ENCODE assay signal across 9 cellular contexts in the genomic region with DNA sequence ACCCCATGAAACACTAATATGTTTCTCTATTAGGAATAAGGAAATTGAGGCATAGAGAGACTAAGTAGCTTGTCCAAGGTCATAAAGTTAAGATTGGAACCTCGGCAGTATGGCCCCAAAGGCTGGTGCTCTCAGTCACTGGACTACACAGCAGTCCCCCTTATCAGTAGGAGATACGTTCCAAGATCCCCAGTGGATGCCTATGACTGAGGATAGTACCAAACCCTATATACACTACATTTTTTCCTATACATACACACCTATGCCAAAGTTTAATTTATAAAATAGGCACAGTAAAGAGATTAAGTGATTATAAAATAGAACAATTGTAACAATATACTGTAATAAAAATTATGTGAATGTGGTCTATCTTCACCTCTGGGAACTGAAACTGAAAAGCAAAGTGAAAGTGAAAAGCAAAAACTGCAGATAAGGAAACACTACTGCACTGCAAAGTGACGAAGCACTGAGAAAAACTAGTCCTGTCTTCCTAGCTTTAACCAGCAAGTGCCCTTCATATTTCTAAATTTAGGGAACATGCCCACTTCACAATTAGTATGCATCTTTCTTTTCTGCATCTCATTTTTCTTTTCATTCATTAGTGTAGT.
DNase-seq lines count a peak whose midpoint lies in the region; ATAC-seq and TF ChIP-seq lines count a peak whose summit lies in the region.
"Had no signal": no experiment of that assay in that cellular context is flagged by ENCODE, and none has a peak within 500 bp of the region (broad histone marks: within the 10 kb centered on the region; RNA-seq: fewer than 3 reads in every experiment).

No MANE protein-coding gene starts in this region.

- peaks cover 0 to 1% of the 10 kb centered on the region in 2 experiments for H3K27me3 ChIP-seq in mesenchymal stem cell (ENCODE audit: control insufficient read depth in 1 of 2, insufficient read depth in 1 of 2, low read length in 2 of 2)
- H3K27me3 ChIP-seq in gastrocnemius medialis = no peaks in the 10 kb centered on the region

- H4K8ac ChIP-seq in mesenchymal stem cell (ENCODE audit: low read length) = no peak overlapping the region

- peak overlapping the region; percentile 35 for H3K4me3 Mint-ChIP-seq in activated B cell treated with CpG ODN at 0.5 μM for 24 hours

- H3K4me1 ChIP-seq in mesenchymal stem cell (ENCODE audit: control insufficient read depth, insufficient read depth, low read depth, low read length) (no peaks in the 10 kb centered on the region), gastrocnemius medialis (no peaks in the 10 kb centered on the region)

- no peak overlapping the region for H4K91ac ChIP-seq in mesenchymal stem cell (ENCODE audit: low read length)

- CTCF ChIA-PET in activated B cell treated with CpG ODN at 0.5 μM for 24 hours (lab: Charles Lee) = interaction anchor here (0.5 kb wide), 1 partner anchor 238 kb away, joined by 4 read pairs; no protein-coding TSS in a partner anchor

- H3K4me3 ChIP-seq in GM08714 (ENCODE audit: low read length) (peak overlapping the region; percentile 53; the same call in 1 of the 2 replicates), mesenchymal stem cell (ENCODE audit: insufficient read depth in 1 of 2, low read depth in 1 of 2, low read length in 2 of 2) (peak overlapping the region in 1 of 2 experiments; percentile 67), gastrocnemius medialis (peak overlapping the region in 1 of 4 donors; percentile 13)

- in situ Hi-C loops in gastrocnemius medialis (cut with MboI; ENCODE audit: low sequenced_read_pairs in 4 of 4) = no loop called here

- 92% methylated on average over 2 of the region's 3 CpGs for WGBS in mesenchymal stem cell

- no peak overlapping the region for H2BK120ac ChIP-seq in mesenchymal stem cell (ENCODE audit: low read depth, low read length)

- no peak overlapping the region for H2AFZ ChIP-seq in mesenchymal stem cell (ENCODE audit: low read depth, low read length)

- H3K9me3 Mint-ChIP-seq in activated B cell treated with CpG ODN at 0.5 μM for 24 hours = no peaks in the 10 kb centered on the region

- no peak overlapping the region for H2BK15ac ChIP-seq in mesenchymal stem cell (ENCODE audit: low read depth, poor library complexity, severe bottlenecking)

- H3K4me1 Mint-ChIP-seq in activated B cell treated with CpG ODN at 0.5 μM for 24 hours = peaks cover 55% of the 10 kb centered on the region

- no peak overlapping the region for H3K4ac ChIP-seq in mesenchymal stem cell (ENCODE audit: low read depth in 1 of 2, low read length in 2 of 2)

- H3K27me3 Mint-ChIP-seq in activated B cell treated with CpG ODN at 0.5 μM for 24 hours = no peaks in the 10 kb centered on the region

- H2AK5ac ChIP-seq in mesenchymal stem cell (ENCODE audit: low read length, severe bottlenecking) = no peak overlapping the region

- no peak overlapping the region for H3K18ac ChIP-seq in mesenchymal stem cell (ENCODE audit: low read depth in 1 of 2, low read length in 2 of 2)

- TF ChIP-seq CTCF in activated B cell treated with CpG ODN at 0.5 μM for 24 hours (IDR thresholded peaks at IDR 0.05) (no peak), gastrocnemius medialis (IDR thresholded peaks at IDR 0.05 in 4 of 5, conservative IDR thresholded peaks at IDR 0.05 in 1 of 5) (no peak)

- H3K36me3 Mint-ChIP-seq in activated B cell treated with CpG ODN at 0.5 μM for 24 hours (ENCODE audit: low read depth) = peaks cover 15% of the 10 kb centered on the region

- H3K4me2 ChIP-seq in mesenchymal stem cell (ENCODE audit: low read length, poor library complexity, severe bottlenecking) = no peak overlapping the region

- no peak for TF ChIP-seq POLR2A in gastrocnemius medialis (IDR thresholded peaks at IDR 0.05)

- intact Hi-C loops in activated B cell treated with CpG ODN at 0.5 μM for 24 hours (cut with micrococcal nuclease) (loop anchor here (2.0 to 5.0 kb wide), 5 partner anchors 242 to 619 kb away; a partner anchor contains a TSS), gastrocnemius medialis (cut with DNase I; ENCODE audit: low total_unique reads) (no loop called here)

- DNase-seq in activated B cell treated with CpG ODN at 0.5 μM for 24 hours (no peak), mesenchymal stem cell (peak; percentile 24), gastrocnemius medialis (no peak), NCI-H345 (lab: John Stamatoyannopoulos, UW) (no peak), GDM1 (lab: John Stamatoyannopoulos, UW) (no peak), DMS 273 (lab: John Stamatoyannopoulos, UW; ENCODE audit: unreplicated experiment) (no peak)
- DNase-seq: effector CD8-positive, alpha-beta T cell had no signal

- H3K79me1 ChIP-seq in mesenchymal stem cell (replicated peaks; ENCODE audit: low read length, poor library complexity, severe bottlenecking) = no peaks in the 10 kb centered on the region

- H3K14ac ChIP-seq in mesenchymal stem cell (ENCODE audit: low read length in 2 of 2) = no peak overlapping the region

- H3K9ac ChIP-seq in mesenchymal stem cell (ENCODE audit: low read length) = peak overlapping the region; percentile 52

- ATAC-seq in GM21825 (IDR thresholded peaks at IDR 0.05; ENCODE audit: unreplicated experiment) (peak; percentile 30), activated B cell treated with CpG ODN at 0.5 μM for 24 hours (ENCODE audit: low read depth) (peak; percentile 37), gastrocnemius medialis (no peak)

- H3K9me3 ChIP-seq in mesenchymal stem cell (ENCODE audit: control insufficient read depth, low read length) (no peaks in the 10 kb centered on the region), gastrocnemius medialis (no peaks in the 10 kb centered on the region)

- H3K23ac ChIP-seq in mesenchymal stem cell (ENCODE audit: low read length in 2 of 2) = no peak overlapping the region

- no peak overlapping the region for H2BK5ac ChIP-seq in mesenchymal stem cell (ENCODE audit: low read depth, low read length, poor library complexity, severe bottlenecking)

- H3K27ac Mint-ChIP-seq in activated B cell treated with CpG ODN at 0.5 μM for 24 hours = no peak overlapping the region

- H3K27ac ChIP-seq in mesenchymal stem cell (ENCODE audit: low read length, poor library complexity, severe bottlenecking) = no peak overlapping the region
- no peak overlapping the region for H3K27ac ChIP-seq in gastrocnemius medialis

- POLR2A ChIA-PET in activated B cell treated with CpG ODN at 0.5 μM for 24 hours (lab: Charles Lee) = no interaction called here

- no peak overlapping the region for H2BK12ac ChIP-seq in mesenchymal stem cell (ENCODE audit: low read length in 2 of 2)

- peaks cover 4 to 18% of the 10 kb centered on the region in 2 experiments for H3K36me3 ChIP-seq in mesenchymal stem cell (ENCODE audit: control insufficient read depth in 1 of 2, insufficient read depth in 2 of 2, low read depth in 1 of 2, low read length in 2 of 2)
- H3K36me3 ChIP-seq in gastrocnemius medialis = no peaks in the 10 kb centered on the region

Comparison
In these comparisons a context has a peak if more than half of its experiments do, and no peak if none do; other contexts are left out.
1. ATAC-seq: peak in GM21825 (single experiment) and activated B cell treated with CpG ODN at 0.5 μM for 24 hours (single experiment); none in gastrocnemius medialis (0 of 2).